Comparison of ENCODE assay signal across 23 cellular contexts in the genomic region with DNA sequence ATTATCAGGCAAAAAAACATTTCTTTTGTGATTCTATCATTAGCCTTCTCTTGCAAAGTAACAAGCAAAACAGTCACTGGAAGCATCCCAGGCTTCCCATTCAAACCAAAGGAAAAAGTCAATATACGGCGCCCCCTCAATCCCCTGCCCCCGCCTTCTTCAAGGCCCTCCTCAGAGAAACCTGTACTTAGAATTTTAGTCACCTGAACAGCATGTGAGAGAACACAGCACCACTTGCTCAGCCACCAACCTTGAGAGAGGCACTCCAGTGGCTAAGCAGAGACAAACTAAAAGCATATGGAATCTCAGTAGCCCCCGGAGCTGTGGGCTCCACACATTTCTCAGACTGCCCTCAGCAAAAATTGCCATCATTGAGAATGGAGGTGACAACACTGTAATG. TPM values are rescaled to one million over a fixed set of nuclear protein-coding genes. Genes with fewer than 3 reads are reported as not detected.
DNase-seq lines count a peak whose midpoint lies in the region; ATAC-seq, FAIRE-seq and TF ChIP-seq lines count a peak whose summit lies in the region.
"Had no signal": no experiment of that assay in that cellular context is flagged by ENCODE, and none has a peak within 500 bp of the region (broad histone marks: within the 10 kb centered on the region; RNA-seq: fewer than 3 reads in every experiment).

No MANE protein-coding gene starts in this region.

- intact Hi-C loops in thyroid gland (cut with DNase I), result no loop called here

- no peak for FAIRE-seq in frontal cortex (lab: Jason Lieb, UNC)
- FAIRE-seq: endothelial cell of umbilical vein, K562 had no signal

- H3K4me1 ChIP-seq in thyroid gland (peaks cover 0 to 15% of the 10 kb centered on the region in 2 donors), HAP-1 (peaks cover 12% of the 10 kb centered on the region; the same call in 1 of the 2 replicates)
- H3K4me1 ChIP-seq: colonic mucosa, psoas muscle, SJSA1, tibial artery had no signal

- peak overlapping the region; percentile 64 for H3K4me3 Mint-ChIP-seq in stimulated activated naive CD8-positive, alpha-beta T cell treated with anti-CD3 and anti-CD28 coated beads, Interleukin-15, Interleukin-2, amounts not matched to agents 100 ng/mL and 50 ng/mL, for 24 hours
- H3K4me3 Mint-ChIP-seq in activated naive CD8-positive, alpha-beta T cell treated with anti-CD3 and anti-CD28 coated beads, Interleukin-2, amount 10 ng/mL, durations not matched to agents 7 days and 5 days, result peak overlapping the region; percentile 76
- H3K4me3 Mint-ChIP-seq: B cell, memory B cell, nephron had no signal

- H3K4me3 ChIP-seq in thyroid gland (replicated peaks in 1 of 3) (no peak overlapping the region), HAP-1 (no peak overlapping the region)
- H3K4me3 ChIP-seq: colonic mucosa, K562, PC-9, psoas muscle, SJSA1, tibial artery had no signal

- no peak for TF ChIP-seq CTCF in thyroid gland (IDR thresholded peaks at IDR 0.05)

- no peak for TF ChIP-seq POLR2A in thyroid gland (IDR thresholded peaks at IDR 0.05)

- H3K9me3 Mint-ChIP-seq in stimulated activated naive CD8-positive, alpha-beta T cell treated with anti-CD3 and anti-CD28 coated beads, Interleukin-15, Interleukin-2, amounts not matched to agents 100 ng/mL and 50 ng/mL, for 24 hours, result no peaks in the 10 kb centered on the region
- H3K9me3 Mint-ChIP-seq in activated naive CD8-positive, alpha-beta T cell treated with anti-CD3 and anti-CD28 coated beads, Interleukin-2, amount 10 ng/mL, durations not matched to agents 7 days and 5 days, result no peaks in the 10 kb centered on the region
- H3K9me3 Mint-ChIP-seq: memory B cell, nephron had no signal

- peak overlapping the region; percentile 93 for H3K27ac Mint-ChIP-seq in stimulated activated naive CD8-positive, alpha-beta T cell treated with anti-CD3 and anti-CD28 coated beads, Interleukin-15, Interleukin-2, amounts not matched to agents 100 ng/mL and 50 ng/mL, for 24 hours
- H3K27ac Mint-ChIP-seq in activated naive CD8-positive, alpha-beta T cell treated with anti-CD3 and anti-CD28 coated beads, Interleukin-2, amount 10 ng/mL, durations not matched to agents 7 days and 5 days, result peak overlapping the region; percentile 78
- H3K27ac Mint-ChIP-seq: B cell, memory B cell had no signal

- peaks cover 99% of the 10 kb centered on the region for H3K4me1 Mint-ChIP-seq in stimulated activated naive CD8-positive, alpha-beta T cell treated with anti-CD3 and anti-CD28 coated beads, Interleukin-15, Interleukin-2, amounts not matched to agents 100 ng/mL and 50 ng/mL, for 24 hours (ENCODE audit: low read depth)
- H3K4me1 Mint-ChIP-seq in activated naive CD8-positive, alpha-beta T cell treated with anti-CD3 and anti-CD28 coated beads, Interleukin-2, amount 10 ng/mL, durations not matched to agents 7 days and 5 days, result peaks cover 82% of the 10 kb centered on the region
- H3K4me1 Mint-ChIP-seq: memory B cell had no signal

- no peaks in the 10 kb centered on the region for H3K27me3 Mint-ChIP-seq in stimulated activated naive CD8-positive, alpha-beta T cell treated with anti-CD3 and anti-CD28 coated beads, Interleukin-15, Interleukin-2, amounts not matched to agents 100 ng/mL and 50 ng/mL, for 24 hours
- no peaks in the 10 kb centered on the region for H3K27me3 Mint-ChIP-seq in activated naive CD8-positive, alpha-beta T cell treated with anti-CD3 and anti-CD28 coated beads, Interleukin-2, amount 10 ng/mL, durations not matched to agents 7 days and 5 days

- 31 to 36% methylated on average over 4 of the region's 4 CpGs for WGBS in thyroid gland, 2 donors

- POLR2A ChIA-PET in activated naive CD8-positive, alpha-beta T cell treated with anti-CD3 and anti-CD28 coated beads, Interleukin-2, amount 10 ng/mL, durations not matched to agents 7 days and 5 days (lab: Charles Lee), result interaction anchor here (1.0 to 3.9 kb wide), 7 partner anchors 12 to 422 kb away, joined by 3 to 37 read pairs (median 7); partner anchors contain the start of gene LEF1

- H3K36me3 Mint-ChIP-seq in stimulated activated naive CD8-positive, alpha-beta T cell treated with anti-CD3 and anti-CD28 coated beads, Interleukin-15, Interleukin-2, amounts not matched to agents 100 ng/mL and 50 ng/mL, for 24 hours (ENCODE audit: low read depth), result peaks cover 12% of the 10 kb centered on the region
- H3K36me3 Mint-ChIP-seq in activated naive CD8-positive, alpha-beta T cell treated with anti-CD3 and anti-CD28 coated beads, Interleukin-2, amount 10 ng/mL, durations not matched to agents 7 days and 5 days, result peaks cover 30% of the 10 kb centered on the region
- H3K36me3 Mint-ChIP-seq: memory B cell had no signal

- in situ Hi-C loops in HAP-1 (cut with MboI; ENCODE audit: low sequenced_read_pairs), result no loop called here

- H3K36me3 ChIP-seq in thyroid gland (no peaks in the 10 kb centered on the region), HAP-1 (replicated peaks) (no peaks in the 10 kb centered on the region)
- H3K36me3 ChIP-seq: colonic mucosa, tibial artery had no signal

- H3K9me3 ChIP-seq in thyroid gland (no peaks in the 10 kb centered on the region), HAP-1 (no peaks in the 10 kb centered on the region)
- H3K9me3 ChIP-seq: colonic mucosa, psoas muscle, SJSA1, tibial artery had no signal

- ATAC-seq in stimulated activated naive CD8-positive, alpha-beta T cell treated with anti-CD3 and anti-CD28 coated beads, Interleukin-15, Interleukin-2, amounts not matched to agents 100 U/mL and 50 U/mL, for 24 hours, result no peak
- no peak for ATAC-seq in activated naive CD8-positive, alpha-beta T cell treated with anti-CD3 and anti-CD28 coated beads, Interleukin-2, amount 10 ng/mL, durations not matched to agents 7 days and 5 days (ENCODE audit: low read depth)
- ATAC-seq: psoas muscle had no signal

- no peak for DNase-seq in stimulated activated naive CD8-positive, alpha-beta T cell treated with anti-CD3 and anti-CD28 coated beads, Interleukin-15, Interleukin-2, amounts not matched to agents 100 U/mL and 50 U/mL, for 24 hours
- DNase-seq in NCI-H69 (lab: John Stamatoyannopoulos, UW) (peak; percentile 32), thyroid gland (peak; percentile 9 to 62), HAP-1 (ENCODE audit: low spot score in 2 of 2) (no peak), frontal cortex (ENCODE audit: low spot score in 2 of 2) (no peak), iPS-NIHi7 (ENCODE audit: extremely low spot score) (no peak)
- peak; percentile 34 for DNase-seq in activated naive CD8-positive, alpha-beta T cell treated with anti-CD3 and anti-CD28 coated beads, Interleukin-2, amount 10 ng/mL, durations not matched to agents 7 days and 5 days
- DNase-seq: activated CD4-positive, alpha-beta T cell treated with anti-CD3 and anti-CD28 coated beads, Interleukin-2, amount 50 U/mL, for 48 hours; activated effector memory CD4-positive, alpha-beta T cell treated with Interleukin-2 at 50 U/mL for 16 hours; colonic mucosa; hippocampal formation; NCI-H2081 treated with DMSO at 0.1 percent for 48 hours; NCI-H748 treated with DMSO at 0.1 percent for 48 hours; PC-9; psoas muscle; tibial artery had no signal

- H3K27ac ChIP-seq in thyroid gland, result peak overlapping the region in 1 of 3 donors; percentile 10
- H3K27ac ChIP-seq: colonic mucosa, PC-9, psoas muscle, SJSA1, tibial artery had no signal

- H3K27me3 ChIP-seq in thyroid gland, result no peaks in the 10 kb centered on the region
- H3K27me3 ChIP-seq in HAP-1 (ENCODE audit: low read depth), result no peaks in the 10 kb centered on the region
- H3K27me3 ChIP-seq: colonic mucosa, SJSA1 had no signal

RNA-seq across cellular contexts. Expression of gene LEF1, which starts 25.2 kb away (rescaled TPM):
- 100 to 1,000 TPM; 281 to 309 TPM for total RNA-seq in activated naive CD8-positive, alpha-beta T cell treated with anti-CD3 and anti-CD28 coated beads, Interleukin-2, amount 10 ng/mL, durations not matched to agents 7 days and 5 days
- total RNA-seq in thyroid gland, result 10 to 100 TPM in 2 of 4 donors, 1 to 10 TPM in 2; 4.2 to 24.3 (median 9.9) TPM
- 6.1 TPM for total RNA-seq in frontal cortex

Comparison
In these comparisons a context has a peak if more than half of its experiments do, and no peak if none do; other contexts are left out.
1. DNase-seq: peak in NCI-H69 (single experiment), activated naive CD8-positive, alpha-beta T cell treated with anti-CD3 and anti-CD28 coated beads, Interleukin-2, amount 10 ng/mL, durations not matched to agents 7 days and 5 days (single experiment) and thyroid gland (2 of 2); none in stimulated activated naive CD8-positive, alpha-beta T cell treated with anti-CD3 and anti-CD28 coated beads, Interleukin-15, Interleukin-2, amounts not matched to agents 100 U/mL and 50 U/mL, for 24 hours (single experiment), HAP-1 (0 of 2), frontal cortex (0 of 2) and iPS-NIHi7 (single experiment).
2. RNA of gene LEF1, which starts 25.2 kb away (total RNA-seq): 281 to 309 TPM in activated naive CD8-positive, alpha-beta T cell treated with anti-CD3 and anti-CD28 coated beads, Interleukin-2, amount 10 ng/mL, durations not matched to agents 7 days and 5 days; 4.2 to 24.3 TPM in thyroid gland and 6.1 TPM in frontal cortex (single experiment); every median in the first group is over 10 times any median in the second.